Comparison of ENCODE assay signal across 14 cellular contexts in genomic region chr1:229238674-229239415, GRCh38. TPM values are rescaled to one million over a fixed set of nuclear protein-coding genes. Genes with fewer than 3 reads are reported as not detected.
A peak's percentile ranks its signal among the peaks of the same experiment; 100 is the strongest.
DNase-seq lines count a peak whose midpoint lies in the region; ATAC-seq and TF ChIP-seq lines count a peak whose summit lies in the region.
"Had no signal": no experiment of that assay in that cellular context is flagged by ENCODE, and none has a peak within 500 bp of the region (broad histone marks: within the 10 kb centered on the region; RNA-seq: fewer than 3 reads in every experiment).

No MANE protein-coding gene starts in this region.

- ATAC-seq in right cardiac atrium: peak; percentile 31 to 78
- no peak for ATAC-seq in upper lobe of right lung

- DNase-seq in EH (ENCODE audit: low read depth): peak; percentile 36
- DNase-seq in right cardiac atrium: peak in 1 of 3 donors; percentile 70
- peak; percentile 64 to 98 (median 78) for DNase-seq in posterior cingulate gyrus
- no peak for DNase-seq in iPS-NIHi11 (ENCODE audit: low spot score)
- DNase-seq in NCI-H1930 (lab: John Stamatoyannopoulos, UW): no peak
- no peak for DNase-seq in upper lobe of right lung
- no peak for DNase-seq in NCI-H2171 (lab: John Stamatoyannopoulos, UW)
- DNase-seq: heart left ventricle, KBM-7, NCI-H187, SIG-M5 had no signal

- H3K4me1 ChIP-seq in right cardiac atrium (ENCODE audit: control insufficient read depth, insufficient read depth, low read length) (no peaks in the 10 kb centered on the region), upper lobe of right lung (no peaks in the 10 kb centered on the region)
- H3K4me1 ChIP-seq: BLaER1, heart left ventricle had no signal

- no peaks in the 10 kb centered on the region for H3K9me3 ChIP-seq in right cardiac atrium (ENCODE audit: control insufficient read depth, low read length)
- H3K9me3 ChIP-seq in upper lobe of right lung: no peaks in the 10 kb centered on the region
- H3K9me3 ChIP-seq: pancreas had no signal

- 61% methylated on average over 6 of the region's 6 CpGs for WGBS in right cardiac atrium

- TF ChIP-seq CTCF in upper lobe of right lung (IDR thresholded peaks at IDR 0.05): no peak

- peak overlapping the region; percentile 83 for H3K27ac ChIP-seq in angular gyrus (ENCODE audit: low read depth, low read length)
- no peak overlapping the region for H3K27ac ChIP-seq in right cardiac atrium (ENCODE audit: low read length)
- no peak overlapping the region for H3K27ac ChIP-seq in upper lobe of right lung
- H3K27ac ChIP-seq: BLaER1, heart left ventricle, pancreas had no signal

- intact Hi-C loops in right cardiac atrium (cut with DNase I) (no loop called here), posterior cingulate gyrus (cut with DNase I) (no loop called here), upper lobe of right lung (cut with DNase I) (loop anchor here (10.0 kb wide), 1 partner anchor 574 kb away; no protein-coding TSS in a partner anchor)

- no peaks in the 10 kb centered on the region for H3K36me3 ChIP-seq in upper lobe of right lung
- H3K36me3 ChIP-seq: BLaER1, heart left ventricle, pancreas had no signal

- H3K27me3 ChIP-seq in right cardiac atrium (ENCODE audit: control insufficient read depth, insufficient read depth) (no peaks in the 10 kb centered on the region), upper lobe of right lung (no peaks in the 10 kb centered on the region)
- H3K27me3 ChIP-seq: BLaER1, pancreas had no signal

- H3K4me3 ChIP-seq in right cardiac atrium (ENCODE audit: low read length) (no peak overlapping the region), upper lobe of right lung (no peak overlapping the region)
- H3K4me3 ChIP-seq: BLaER1, heart left ventricle, pancreas had no signal

RNA-seq across cellular contexts. Expression of gene RAB4A, which starts 32.1 kb away (rescaled TPM):
- 100 to 1,000 TPM in 2 of 4 donors, 10 to 100 TPM in 2; 95.5 to 114 (median 103) TPM for total RNA-seq in right cardiac atrium
- 50.1 TPM for polyA plus RNA-seq in right cardiac atrium
- total RNA-seq in upper lobe of right lung: 47.1 TPM

Comparison
In these comparisons a context has a peak if more than half of its experiments do, and no peak if none do; other contexts are left out.
1. DNase-seq: peak in EH (single experiment) and posterior cingulate gyrus (10 of 10); none in iPS-NIHi11 (single experiment), NCI-H1930 (0 of 2), upper lobe of right lung (single experiment) and NCI-H2171 (single experiment).